Comparison of ENCODE assay signal across 1 cellular context in genomic region chr22:39309881-39310714, GRCh38.
TF ChIP-seq lines count a peak whose summit lies in the region.

No MANE protein-coding gene starts in this region.

TF ChIP-seq in endothelial cell of umbilical vein, 7 proteins besides CTCF, POLR2A, EP300 and RAD21 (continued from another document):
- no peak for TF ChIP-seq MAX (IDR thresholded peaks at IDR 0.05; ENCODE audit: insufficient read depth, insufficient read length)
